1 cellular context compared by ENCODE assay signal in genomic region chr16:81752225-81752875, GRCh38.
TF ChIP-seq lines count a peak whose summit lies in the region.

No MANE protein-coding gene starts in this region.

TF ChIP-seq in K562, 482 proteins besides CTCF, POLR2A, EP300 and RAD21 (continued from another document and continues in another):
- TF ChIP-seq ATF3 (IDR thresholded peaks at IDR 0.05), result no peak
- TF ChIP-seq ATF3 (CRISPR knock-in tag; conservative IDR thresholded peaks at IDR 0.05), result no peak
- no peak for TF ChIP-seq CBFB (CRISPR knock-in tag; IDR thresholded peaks at IDR 0.05)
- no peak for TF ChIP-seq KAT7 (CRISPR knock-in tag; IDR thresholded peaks at IDR 0.05; ENCODE audit: borderline replicate concordance)
- no peak; the same call in 1 of the 2 replicates for TF ChIP-seq BRD4 (IDR thresholded peaks at IDR 0.05)
- peak; percentile 27 for TF ChIP-seq REST (CRISPR knock-in tag; IDR thresholded peaks at IDR 0.05; ENCODE audit: low read depth)
- TF ChIP-seq PPARD (CRISPR knock-in tag; IDR thresholded peaks at IDR 0.05), result no peak
- TF ChIP-seq KAT2B (IDR thresholded peaks at IDR 0.05; ENCODE audit: low read depth, low read length), result no peak
- no peak for TF ChIP-seq ZNF282 (CRISPR knock-in tag; IDR thresholded peaks at IDR 0.05)
- no peak for TF ChIP-seq NR2C2 (CRISPR knock-in tag; IDR thresholded peaks at IDR 0.05)
- peak; percentile 69 for TF ChIP-seq NR2C2 (tag; IDR thresholded peaks at IDR 0.05)
- TF ChIP-seq ZNF407 (IDR thresholded peaks at IDR 0.05; ENCODE audit: low read depth), result no peak
- TF ChIP-seq CHD4 (IDR thresholded peaks at IDR 0.05; ENCODE audit: insufficient read depth, insufficient replicate concordance, low read depth, low read length, poor library complexity, severe bottlenecking), result no peak
- no peak for TF ChIP-seq FOXJ3 (CRISPR knock-in tag; IDR thresholded peaks at IDR 0.05)
- 0 out of 2 replicates have a peak, but pooled peaks have one; percentile 12 for TF ChIP-seq ZNF232 (CRISPR knock-in tag; IDR thresholded peaks at IDR 0.05)
- no peak; the same call in 1 of the 2 replicates for TF ChIP-seq ZNF24 (IDR thresholded peaks at IDR 0.05)
- TF ChIP-seq MTA1 (IDR thresholded peaks at IDR 0.05; ENCODE audit: borderline replicate concordance), result peak; percentile 22; the same call in 1 of the 2 replicates
- TF ChIP-seq HOXB6 (CRISPR knock-in tag; IDR thresholded peaks at IDR 0.05; ENCODE audit: borderline replicate concordance), result no peak; the same call in 1 of the 2 replicates
- TF ChIP-seq ZNF561 (CRISPR knock-in tag; conservative IDR thresholded peaks at IDR 0.05), result no peak
- TF ChIP-seq EGR1 (conservative IDR thresholded peaks at IDR 0.05), result peak; percentile 75
- TF ChIP-seq E2F3 (CRISPR knock-in tag; IDR thresholded peaks at IDR 0.05), result 0 out of 2 replicates have a peak, but pooled peaks have one; percentile 54
- TF ChIP-seq ZNF592 (IDR thresholded peaks at IDR 0.05), result peak; percentile 91
- no peak for TF ChIP-seq NFE2L1 (tag; IDR thresholded peaks at IDR 0.05; ENCODE audit: borderline replicate concordance, low read depth)
- TF ChIP-seq RBM15 (IDR thresholded peaks at IDR 0.05; ENCODE audit: insufficient read depth, low read length), result no peak
- TF ChIP-seq STAT6 (CRISPR knock-in tag; IDR thresholded peaks at IDR 0.05), result 0 out of 2 replicates have a peak, but pooled peaks have one; percentile 33
- no peak for TF ChIP-seq TAF9B (IDR thresholded peaks at IDR 0.05; ENCODE audit: partially characterized antibody)
- no peak for TF ChIP-seq NCOA6 (IDR thresholded peaks at IDR 0.05)
- TF ChIP-seq TFAM (CRISPR knock-in tag; conservative IDR thresholded peaks at IDR 0.05), result no peak
- TF ChIP-seq CREB3 (tag; conservative IDR thresholded peaks at IDR 0.05; ENCODE audit: low read depth), result peak; percentile 88
- no peak for TF ChIP-seq GTF3C2 (IDR thresholded peaks at IDR 0.05; ENCODE audit: borderline replicate concordance, extremely low read depth, insufficient read length)
- no peak for TF ChIP-seq THRAP3 (IDR thresholded peaks at IDR 0.05; ENCODE audit: borderline replicate concordance)
- TF ChIP-seq ZNF134 (CRISPR knock-in tag; conservative IDR thresholded peaks at IDR 0.05), result 0 out of 2 replicates have a peak, but pooled peaks have one; percentile 5
- TF ChIP-seq CBX5 (IDR thresholded peaks at IDR 0.05; ENCODE audit: borderline replicate concordance, low read depth), result 0 out of 2 replicates have a peak, but pooled peaks have one; percentile 20
- no peak for TF ChIP-seq RBM39 (optimal IDR thresholded peaks at IDR 0.05; ENCODE audit: low read depth, low read length)
- no peak for TF ChIP-seq HDAC2 (IDR thresholded peaks at IDR 0.05)
- TF ChIP-seq ZNF707 (CRISPR knock-in tag; conservative IDR thresholded peaks at IDR 0.05), result no peak
